8 cellular contexts compared by ENCODE assay signal in the genomic region with DNA sequence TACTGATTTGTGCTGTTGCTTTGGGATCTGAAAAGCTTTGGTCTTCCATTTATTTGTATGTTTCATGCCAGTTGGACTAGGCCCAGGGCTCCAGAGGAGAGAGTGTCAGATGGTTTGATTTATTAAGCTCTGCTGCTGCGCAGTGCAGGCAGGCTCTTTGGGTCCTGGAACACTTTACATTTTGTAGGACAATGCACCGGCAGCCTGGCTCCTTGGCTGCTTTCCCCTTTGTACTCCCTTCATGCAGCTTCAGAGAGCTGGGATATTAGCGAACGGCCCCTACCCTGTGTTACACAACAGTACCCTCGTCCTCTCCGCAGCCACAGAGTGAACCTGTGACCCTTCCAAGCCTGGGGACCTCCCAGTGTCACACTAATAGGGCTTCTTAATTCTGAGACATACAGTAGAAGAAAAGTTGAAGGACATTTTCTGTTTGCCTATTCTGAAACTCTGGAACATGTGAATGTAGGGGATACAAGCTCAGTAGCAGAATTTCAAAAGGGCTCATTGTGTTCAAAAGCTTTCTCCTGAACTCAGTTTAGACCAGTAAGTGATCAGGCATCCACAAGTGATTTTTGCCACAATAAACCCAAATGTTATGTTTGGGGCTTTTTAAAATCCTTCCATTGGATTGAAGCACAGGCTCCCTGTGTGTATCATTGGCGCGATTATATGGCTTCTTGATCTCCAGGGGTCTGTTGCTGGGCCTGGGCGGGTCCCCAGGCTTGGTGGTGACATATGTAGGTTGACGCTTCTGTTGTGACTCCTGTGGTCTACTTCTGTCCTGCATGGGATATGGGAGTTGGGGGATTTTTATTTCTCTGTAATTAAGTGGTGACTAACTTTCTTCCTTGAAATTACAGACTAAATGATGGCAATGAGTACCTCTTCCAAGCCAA. TPM values are rescaled to one million over a fixed set of nuclear protein-coding genes. Genes with fewer than 3 reads are reported as not detected.
DNase-seq lines count a peak whose midpoint lies in the region; ATAC-seq and TF ChIP-seq lines count a peak whose summit lies in the region.

No MANE protein-coding gene starts in this region.

- no peaks in the 10 kb centered on the region for H3K4me1 Mint-ChIP-seq in activated T-cell treated with anti-CD3 and anti-CD28 coated beads, Interleukin-2, amount 50 U/mL, for 72 hours (ENCODE audit: low read depth)

- no peaks in the 10 kb centered on the region for H3K36me3 ChIP-seq in prostate gland

- TF ChIP-seq CTCF in prostate gland (IDR thresholded peaks at IDR 0.05): no peak

- peaks cover 32% of the 10 kb centered on the region for H3K4me1 ChIP-seq in prostate gland (replicated peaks)

- H3K27me3 Mint-ChIP-seq in activated T-cell treated with anti-CD3 and anti-CD28 coated beads, Interleukin-2, amount 50 U/mL, for 72 hours (ENCODE audit: low read depth): no peaks in the 10 kb centered on the region

- peak; percentile 80 for DNase-seq in DMS 273 (lab: John Stamatoyannopoulos, UW; ENCODE audit: unreplicated experiment)
- peak in 55 of 58 donors; percentile 16 to 92 (median 67) for DNase-seq in anterior cingulate cortex (lab: John Stamatoyannopoulos, UW)
- peak; percentile 68 for DNase-seq in left ventricle myocardium superior
- DNase-seq in prostate gland (ENCODE audit: low spot score): peak; percentile 65
- no peak for DNase-seq in AML-193 (lab: John Stamatoyannopoulos, UW)
- no peak for DNase-seq in activated CD4-positive, alpha-beta T cell treated with anti-CD3 and anti-CD28 coated beads for 4 hours
- DNase-seq in NCI-H345 (lab: John Stamatoyannopoulos, UW): no peak
- DNase-seq in activated T-cell treated with anti-CD3 and anti-CD28 coated beads, Interleukin-2, amount 50 U/mL, for 72 hours: no peak

- peak; percentile 75 for ATAC-seq in left ventricle myocardium superior
- no peak for ATAC-seq in activated T-cell treated with anti-CD3 and anti-CD28 coated beads, Interleukin-2, amount 50 U/mL, for 72 hours (replicated peaks in 1 of 2)

- peak overlapping the region; percentile 70 to 71 for H3K27ac ChIP-seq in prostate gland

- no peak for TF ChIP-seq POLR2A in prostate gland (IDR thresholded peaks at IDR 0.05)

- H3K4me3 Mint-ChIP-seq in activated T-cell treated with anti-CD3 and anti-CD28 coated beads, Interleukin-2, amount 50 U/mL, for 72 hours: no peak overlapping the region

- no peaks in the 10 kb centered on the region for H3K9me3 ChIP-seq in prostate gland

- peaks cover 11 to 39% of the 10 kb centered on the region in 2 donors for H3K36me3 Mint-ChIP-seq in activated T-cell treated with anti-CD3 and anti-CD28 coated beads, Interleukin-2, amount 50 U/mL, for 72 hours (ENCODE audit: insufficient read depth in 2 of 2)

- no peak overlapping the region for H3K27ac Mint-ChIP-seq in activated T-cell treated with anti-CD3 and anti-CD28 coated beads, Interleukin-2, amount 50 U/mL, for 72 hours

- WGBS in prostate gland: 41% methylated on average over 10 of the region's 10 CpGs

- H3K4me3 ChIP-seq in prostate gland: no peak overlapping the region

- H3K9me3 Mint-ChIP-seq in activated T-cell treated with anti-CD3 and anti-CD28 coated beads, Interleukin-2, amount 50 U/mL, for 72 hours: no peaks in the 10 kb centered on the region

- no peaks in the 10 kb centered on the region for H3K27me3 ChIP-seq in prostate gland (replicated peaks; ENCODE audit: insufficient read depth)

- intact Hi-C loops in left ventricle myocardium superior (cut with micrococcal nuclease) (no loop called here), prostate gland (cut with DNase I) (no loop called here)

RNA-seq across cellular contexts. Expression of a gene that starts 56.5 kb away (rescaled TPM):
- 0.59 TPM for total RNA-seq in left ventricle myocardium superior
- 10 to 100 TPM in 1 of 2 donors, under 1 TPM in 1; 0.46 to 10.7 TPM for total RNA-seq in prostate gland
- 1 to 10 TPM in 1 of 2 donors, under 1 TPM in 1; 0.96 to 2.0 TPM for total RNA-seq in activated T-cell treated with anti-CD3 and anti-CD28 coated beads, Interleukin-2, amount 50 U/mL, for 72 hours

Comparison
In these comparisons a context has a peak if more than half of its experiments do, and no peak if none do; other contexts are left out.
1. DNase-seq: peak in DMS 273 (single experiment), anterior cingulate cortex (55 of 58), left ventricle myocardium superior (single experiment) and prostate gland (single experiment); none in AML-193 (0 of 2), activated CD4-positive, alpha-beta T cell treated with anti-CD3 and anti-CD28 coated beads for 4 hours (0 of 2), NCI-H345 (single experiment) and activated T-cell treated with anti-CD3 and anti-CD28 coated beads, Interleukin-2, amount 50 U/mL, for 72 hours (0 of 2).